Comparison of ENCODE assay signal across 10 cellular contexts in the genomic region with DNA sequence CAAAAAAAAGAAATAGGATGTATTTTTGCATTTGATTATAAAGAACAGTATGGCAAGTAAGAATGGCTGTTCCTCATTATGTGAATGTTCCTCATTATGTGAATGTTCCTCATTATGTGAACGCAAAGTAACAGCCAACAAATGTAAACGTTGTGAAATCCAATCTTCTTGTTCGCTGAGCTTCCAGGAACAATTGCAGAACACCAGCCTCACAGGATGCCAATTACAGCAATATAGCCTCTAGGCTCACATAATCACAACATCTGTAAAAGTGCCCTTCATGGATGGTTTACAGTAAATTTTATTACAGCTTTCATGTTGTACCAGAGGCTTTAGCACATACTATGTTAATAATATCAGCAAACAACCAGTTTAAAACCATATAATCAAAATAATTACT.
DNase-seq lines count a peak whose midpoint lies in the region; ATAC-seq and TF ChIP-seq lines count a peak whose summit lies in the region.
"Had no signal": no experiment of that assay in that cellular context is flagged by ENCODE, and none has a peak within 500 bp of the region (broad histone marks: within the 10 kb centered on the region; RNA-seq: fewer than 3 reads in every experiment).

No MANE protein-coding gene starts in this region.

- WGBS in GM23248 (ENCODE audit: low coverage in 1 of 2, low lambda C conversion rate in 2 of 2, missing lambda C conversion rate in 2 of 2), 2 experiments, result 6 to 9% methylated on average over 3 of the region's 3 CpGs

- no peak overlapping the region for H3K4me3 Mint-ChIP-seq in activated CD8-positive, alpha-beta T cell treated with anti-CD3 and anti-CD28 coated beads for 36 hours

- CTCF ChIA-PET in activated CD8-positive, alpha-beta T cell treated with anti-CD3 and anti-CD28 coated beads for 36 hours (lab: Charles Lee), result no interaction called here

- DNase-seq in GM23248 (peak; percentile 3), NCI-H146 (lab: John Stamatoyannopoulos, UW) (peak; percentile 81), SHP77 (lab: John Stamatoyannopoulos, UW) (peak; percentile 26 to 71), left kidney (ENCODE audit: low read depth, low spot score) (peak; percentile 74), AG08395 (ENCODE audit: low spot score) (no peak), head of caudate nucleus (no peak)
- no peak for DNase-seq in activated CD8-positive, alpha-beta T cell treated with anti-CD3 and anti-CD28 coated beads for 36 hours
- DNase-seq: T-helper 9 cell had no signal

- no peaks in the 10 kb centered on the region for H3K4me1 Mint-ChIP-seq in activated CD8-positive, alpha-beta T cell treated with anti-CD3 and anti-CD28 coated beads for 36 hours (ENCODE audit: low read depth)

- H3K36me3 ChIP-seq in GM23248 (ENCODE audit: low read depth), result no peaks in the 10 kb centered on the region

- intact Hi-C loops in activated CD8-positive, alpha-beta T cell treated with anti-CD3 and anti-CD28 coated beads for 36 hours (cut with micrococcal nuclease), result no loop called here
- intact Hi-C loops in head of caudate nucleus (cut with DNase I), result no loop called here

- no peaks in the 10 kb centered on the region for H3K9me2 ChIP-seq in GM23248 (ENCODE audit: insufficient read depth)

- no peak overlapping the region for H3K27ac Mint-ChIP-seq in activated CD8-positive, alpha-beta T cell treated with anti-CD3 and anti-CD28 coated beads for 36 hours

- no peaks in the 10 kb centered on the region for H3K36me3 Mint-ChIP-seq in activated CD8-positive, alpha-beta T cell treated with anti-CD3 and anti-CD28 coated beads for 36 hours (ENCODE audit: low read depth)

- H3F3A ChIP-seq in GM23248 (ENCODE audit: insufficient read depth), result no peaks in the 10 kb centered on the region

- H3K27me3 Mint-ChIP-seq in activated CD8-positive, alpha-beta T cell treated with anti-CD3 and anti-CD28 coated beads for 36 hours, result no peaks in the 10 kb centered on the region

- H4K20me1 ChIP-seq in GM23248 (ENCODE audit: insufficient read depth), result no peaks in the 10 kb centered on the region

- no peaks in the 10 kb centered on the region for H3K4me1 ChIP-seq in GM23248 (ENCODE audit: insufficient read depth)

- no peaks in the 10 kb centered on the region for H3K27me3 ChIP-seq in GM23248 (replicated peaks; ENCODE audit: insufficient read depth)

- POLR2A ChIA-PET in activated CD8-positive, alpha-beta T cell treated with anti-CD3 and anti-CD28 coated beads for 36 hours (lab: Charles Lee), result no interaction called here

- H2AFZ ChIP-seq in GM23248, result no peak overlapping the region

- H3K9me3 Mint-ChIP-seq in activated CD8-positive, alpha-beta T cell treated with anti-CD3 and anti-CD28 coated beads for 36 hours, result no peaks in the 10 kb centered on the region

- no peak overlapping the region for H3K4me3 ChIP-seq in GM23248

- H3K9me3 ChIP-seq in GM23248 (ENCODE audit: low read depth), result no peaks in the 10 kb centered on the region

- no peak overlapping the region for H3K27ac ChIP-seq in GM23248

- no peaks in the 10 kb centered on the region for H3K79me2 ChIP-seq in GM23248 (ENCODE audit: insufficient read depth)

- H3K9ac ChIP-seq in GM23248, result no peak overlapping the region

- no peak for ATAC-seq in activated CD8-positive, alpha-beta T cell treated with anti-CD3 and anti-CD28 coated beads for 36 hours
- ATAC-seq in GM21360 (IDR thresholded peaks at IDR 0.05; ENCODE audit: unreplicated experiment), result no peak
- ATAC-seq: esophagus mucosa had no signal

- in situ Hi-C loops in GM23248 (cut with MboI), result no loop called here

- no peak for TF ChIP-seq CTCF in activated CD8-positive, alpha-beta T cell treated with anti-CD3 and anti-CD28 coated beads for 36 hours (IDR thresholded peaks at IDR 0.05)

- no peak overlapping the region for H3K4me2 ChIP-seq in GM23248 (ENCODE audit: unreplicated experiment)

Comparison
In these comparisons a context has a peak if more than half of its experiments do, and no peak if none do; other contexts are left out.
1. DNase-seq: peak in GM23248 (single experiment), NCI-H146 (single experiment), SHP77 (2 of 2) and left kidney (single experiment); none in activated CD8-positive, alpha-beta T cell treated with anti-CD3 and anti-CD28 coated beads for 36 hours (single experiment), AG08395 (single experiment) and head of caudate nucleus (0 of 42).